In the genomic region with DNA sequence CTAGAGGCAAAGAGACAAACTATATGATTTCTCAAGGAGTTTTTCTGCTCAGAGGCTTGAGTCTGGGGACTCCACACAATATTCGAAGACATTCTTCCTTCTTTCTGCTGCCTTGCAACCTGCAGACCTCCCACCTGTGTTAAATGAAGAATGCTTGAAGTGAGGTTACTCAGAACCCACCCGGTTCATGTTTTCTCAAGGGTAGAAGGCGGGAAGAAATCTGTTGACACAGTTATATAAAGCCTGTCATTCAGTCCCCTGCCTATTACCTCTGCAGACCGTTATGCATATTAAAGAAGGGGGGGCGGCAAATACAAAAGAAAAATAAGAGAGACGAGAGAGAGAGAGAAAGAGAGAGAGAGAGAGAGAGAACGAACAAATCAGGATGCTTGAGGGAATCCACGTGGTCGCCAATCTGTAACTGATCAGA, we compare ENCODE assay signal across 9 cellular contexts. TPM values are rescaled to one million over a fixed set of nuclear protein-coding genes. Genes with fewer than 3 reads are reported as not detected.
DNase-seq lines count a peak whose midpoint lies in the region; ATAC-seq, FAIRE-seq and TF ChIP-seq lines count a peak whose summit lies in the region.
"Had no signal": no experiment of that assay in that cellular context is flagged by ENCODE, and none has a peak within 500 bp of the region (broad histone marks: within the 10 kb centered on the region; RNA-seq: fewer than 3 reads in every experiment).

No MANE protein-coding gene starts in this region.

- no peak overlapping the region for H4K91ac ChIP-seq in H9 (ENCODE audit: insufficient read length, low read depth, low read length)

- H3K36me3 Mint-ChIP-seq in H9 (ENCODE audit: insufficient read depth in 1 of 3, low read depth in 3 of 3), result peaks cover 0 to 4% (median 0%) of the 10 kb centered on the region in 3 experiments; a peak in 3 of 7 replicates
- H3K36me3 Mint-ChIP-seq in activated T-helper 1 cell treated with anti-CD3 and anti-CD28 coated beads, Interleukin-12 subunit alpha, Interleukin-12 subunit beta, Interleukin-2, Interleukin-4 antibody, amounts not matched to agents 30 ng/mL and 10 ng/mL and 1 ng/mL, durations not matched to agents 14 hours and 24 hours and 36 hours (ENCODE audit: low read depth), result no peaks in the 10 kb centered on the region

- H4K8ac ChIP-seq in H9 (replicated peaks; ENCODE audit: insufficient read length, low read depth, low read length), result no peak overlapping the region

- H3K4me2 ChIP-seq in H9 (ENCODE audit: insufficient read depth, insufficient read length, low read length), result peak overlapping the region; percentile 99

- in situ Hi-C loops in transverse colon (cut with MboI; ENCODE audit: low pct_ligation_motif_present in 1 of 4, low pct_unique_long_range_greater_than_20kb in 1 of 4, low sequenced_read_pairs in 3 of 4), result no loop called here

- peaks cover 24 to 25% of the 10 kb centered on the region in 2 experiments for H3K4me1 Mint-ChIP-seq in H9
- peaks cover 25% of the 10 kb centered on the region for H3K4me1 Mint-ChIP-seq in activated T-helper 1 cell treated with anti-CD3 and anti-CD28 coated beads, Interleukin-12 subunit alpha, Interleukin-12 subunit beta, Interleukin-2, Interleukin-4 antibody, amounts not matched to agents 30 ng/mL and 10 ng/mL and 1 ng/mL, durations not matched to agents 14 hours and 24 hours and 36 hours (ENCODE audit: low read depth)

- no peak overlapping the region for H3K4ac ChIP-seq in H9 (ENCODE audit: low read depth, low read length)

- no peak overlapping the region for H2BK12ac ChIP-seq in H9 (ENCODE audit: insufficient read length, low read depth, low read length)

- H2BK15ac ChIP-seq in H9 (ENCODE audit: low read depth, low read length), result no peak overlapping the region

- H2AK5ac ChIP-seq in H9 (ENCODE audit: insufficient read length, low read length), result no peak overlapping the region

- FAIRE-seq in A204.1 (lab: Jason Lieb, UNC), result peak; percentile 30
- FAIRE-seq: endometrium had no signal

- no peak overlapping the region for H2BK5ac ChIP-seq in H9 (ENCODE audit: insufficient read length, low read length)

- no peak overlapping the region for H3K18ac ChIP-seq in H9 (ENCODE audit: insufficient read length, low read depth, low read length)

- H2BK20ac ChIP-seq in H9 (ENCODE audit: low read depth, low read length, poor library complexity, severe bottlenecking), result no peak overlapping the region

- H3K36me3 ChIP-seq in transverse colon, result no peaks in the 10 kb centered on the region

- H3K14ac ChIP-seq in H9 (ENCODE audit: insufficient read depth, low read length), result no peak overlapping the region

- no peak overlapping the region for H3T11ph ChIP-seq in H9 (ENCODE audit: low read length)

- DNase-seq in H9 (no peak), iris pigment epithelial cell (ENCODE audit: low read depth) (peak; percentile 69), transverse colon (no peak)
- no peak for DNase-seq in activated T-helper 1 cell treated with anti-CD3 and anti-CD28 coated beads, Interleukin-12 subunit alpha, Interleukin-12 subunit beta, Interleukin-2, Interleukin-4 antibody, amounts not matched to agents 30 ng/mL and 10 ng/mL and 1 ng/mL, durations not matched to agents 14 hours and 24 hours and 36 hours (ENCODE audit: low spot score)
- no peak for DNase-seq in NK-92 treated with Interleukin-12 subunit alpha and Interleukin-12 subunit beta, amount 100 ng/mL, for 24 hours (lab: John Stamatoyannopoulos, UW)
- no peak for DNase-seq in stimulated activated CD8-positive, alpha-beta memory T cell treated with anti-CD3 and anti-CD28 coated beads, Interleukin-4, amount 100 ng/mL, for 48 hours

- H3K4me3 Mint-ChIP-seq in H9, result peak overlapping the region; percentile 82 to 94
- peak overlapping the region; percentile 84 for H3K4me3 Mint-ChIP-seq in activated T-helper 1 cell treated with anti-CD3 and anti-CD28 coated beads, Interleukin-12 subunit alpha, Interleukin-12 subunit beta, Interleukin-2, Interleukin-4 antibody, amounts not matched to agents 30 ng/mL and 10 ng/mL and 1 ng/mL, durations not matched to agents 14 hours and 24 hours and 36 hours

- ATAC-seq in HG03175 (IDR thresholded peaks at IDR 0.05; ENCODE audit: unreplicated experiment), result no peak

- no peaks in the 10 kb centered on the region for H4K20me1 ChIP-seq in H9 (ENCODE audit: control insufficient read depth, insufficient read depth, insufficient read length)

- peak overlapping the region in 1 of 3 experiments; percentile 70; a peak in 1 of 7 replicates for H3K27ac Mint-ChIP-seq in H9
- peak overlapping the region; percentile 75 for H3K27ac Mint-ChIP-seq in activated T-helper 1 cell treated with anti-CD3 and anti-CD28 coated beads, Interleukin-12 subunit alpha, Interleukin-12 subunit beta, Interleukin-2, Interleukin-4 antibody, amounts not matched to agents 30 ng/mL and 10 ng/mL and 1 ng/mL, durations not matched to agents 14 hours and 24 hours and 36 hours

- H3K27me3 Mint-ChIP-seq in H9 (ENCODE audit: low read depth), result peaks cover 20% of the 10 kb centered on the region
- H3K27me3 Mint-ChIP-seq in activated T-helper 1 cell treated with anti-CD3 and anti-CD28 coated beads, Interleukin-12 subunit alpha, Interleukin-12 subunit beta, Interleukin-2, Interleukin-4 antibody, amounts not matched to agents 30 ng/mL and 10 ng/mL and 1 ng/mL, durations not matched to agents 14 hours and 24 hours and 36 hours (ENCODE audit: insufficient read depth), result peaks cover 5% of the 10 kb centered on the region

- peaks cover 34% of the 10 kb centered on the region for H3K23me2 ChIP-seq in H9 (ENCODE audit: insufficient read length, low read depth, low read length, poor library complexity, severe bottlenecking)

- H2AFZ ChIP-seq in H9 (ENCODE audit: low read length), result no peak overlapping the region

- H2BK120ac ChIP-seq in H9 (ENCODE audit: low read depth, low read length, poor library complexity, severe bottlenecking), result no peak overlapping the region

- intact Hi-C loops in activated T-helper 1 cell treated with anti-CD3 and anti-CD28 coated beads, Interleukin-12 subunit alpha, Interleukin-12 subunit beta, Interleukin-2, Interleukin-4 antibody, amounts not matched to agents 30 ng/mL and 10 ng/mL and 1 ng/mL, durations not matched to agents 14 hours and 24 hours and 36 hours (cut with micrococcal nuclease), result loop anchor here (2.0 kb wide), 2 partner anchors 17 to 133 kb away; no protein-coding TSS in a partner anchor
- intact Hi-C loops in transverse colon (cut with DNase I; ENCODE audit: low total_unique reads), result no loop called here

- H3K27ac ChIP-seq in H9 (ENCODE audit: insufficient read length, low read depth, low read length) (no peak overlapping the region), transverse colon (no peak overlapping the region)

- H3K79me1 ChIP-seq in H9 (ENCODE audit: insufficient read depth, low read depth, low read length, poor library complexity, severe bottlenecking), result no peaks in the 10 kb centered on the region

- H4K5ac ChIP-seq in H9 (ENCODE audit: insufficient read length, low read depth, low read length), result no peak overlapping the region

- peaks cover 10% of the 10 kb centered on the region; the same call in 1 of the 2 replicates for H3K79me2 ChIP-seq in H9 (ENCODE audit: insufficient read depth, low read length)

- H3K9ac ChIP-seq in H9 (ENCODE audit: extremely low read depth, insufficient read length, low read length), result no peak overlapping the region

- WGBS in H9 (ENCODE audit: extremely low coverage, insufficient read length, low lambda C conversion rate), result no CpG with 5 or more reads among the region's 9 CpGs
- 2% methylated on average over 7 to 9 of the region's 9 CpGs for WGBS in transverse colon (ENCODE audit: low coverage in 1 of 2), 2 donors

- H3K4me1 ChIP-seq in H9 (ENCODE audit: insufficient read depth, low read length) (no peaks in the 10 kb centered on the region; the same call in 1 of the 2 replicates), transverse colon (peaks cover 5 to 32% (median 24%) of the 10 kb centered on the region in 4 donors)

- TF ChIP-seq EP300 in transverse colon (IDR thresholded peaks at IDR 0.05; ENCODE audit: low read depth), result no peak

- H3K27me3 ChIP-seq in H9 (ENCODE audit: insufficient read depth, low read length) (no peaks in the 10 kb centered on the region), transverse colon (no peaks in the 10 kb centered on the region)

- no peaks in the 10 kb centered on the region for H3K9me3 Mint-ChIP-seq in H9
- no peaks in the 10 kb centered on the region for H3K9me3 Mint-ChIP-seq in activated T-helper 1 cell treated with anti-CD3 and anti-CD28 coated beads, Interleukin-12 subunit alpha, Interleukin-12 subunit beta, Interleukin-2, Interleukin-4 antibody, amounts not matched to agents 30 ng/mL and 10 ng/mL and 1 ng/mL, durations not matched to agents 14 hours and 24 hours and 36 hours

- no peak for TF ChIP-seq CTCF in H9 (conservative IDR thresholded peaks at IDR 0.05)
- no peak for TF ChIP-seq CTCF in transverse colon (IDR thresholded peaks at IDR 0.05)

- no peak for TF ChIP-seq POLR2A in transverse colon (IDR thresholded peaks at IDR 0.05)

- no peak overlapping the region for H3K56ac ChIP-seq in H9 (ENCODE audit: insufficient read length, low read depth, low read length)

- H3K9me3 ChIP-seq in H9 (ENCODE audit: control insufficient read depth, low read depth, low read length) (no peaks in the 10 kb centered on the region), transverse colon (no peaks in the 10 kb centered on the region)

- no peak overlapping the region for H3K23ac ChIP-seq in H9 (ENCODE audit: insufficient read length, low read depth, low read length)

- H3K4me3 ChIP-seq in transverse colon, result peak overlapping the region in 3 of 4 donors; percentile 93 to 97 (median 94)

RNA-seq across cellular contexts. Expression of gene KMT2A, which starts 2.2 kb away (rescaled TPM):
- total RNA-seq in H9 (2021) (51.7 and 62.0 TPM in 2 replicates), transverse colon (100 to 1,000 TPM in 1 of 4 donors, 10 to 100 TPM in 3; 51.1 to 120 (median 75.5) TPM)
- total RNA-seq in activated T-helper 1 cell treated with anti-CD3 and anti-CD28 coated beads, Interleukin-12 subunit alpha, Interleukin-12 subunit beta, Interleukin-2, Interleukin-4 antibody, amounts not matched to agents 30 ng/mL and 10 ng/mL and 1 ng/mL, durations not matched to agents 14 hours and 24 hours and 36 hours, result 78.4 and 87.8 TPM in 2 replicates

RNA-seq across cellular contexts. Expression of gene ATP5MG, which starts 32.7 kb away (rescaled TPM):
- 253 and 254 TPM in 2 replicates for total RNA-seq in H9 (2021)
- total RNA-seq in activated T-helper 1 cell treated with anti-CD3 and anti-CD28 coated beads, Interleukin-12 subunit alpha, Interleukin-12 subunit beta, Interleukin-2, Interleukin-4 antibody, amounts not matched to agents 30 ng/mL and 10 ng/mL and 1 ng/mL, durations not matched to agents 14 hours and 24 hours and 36 hours, result 205 and 216 TPM in 2 replicates
- 10 to 100 TPM in 3 of 4 donors, 1 to 10 TPM in 1; 3.8 to 74.2 (median 46.9) TPM for total RNA-seq in transverse colon
